In the genomic region with DNA sequence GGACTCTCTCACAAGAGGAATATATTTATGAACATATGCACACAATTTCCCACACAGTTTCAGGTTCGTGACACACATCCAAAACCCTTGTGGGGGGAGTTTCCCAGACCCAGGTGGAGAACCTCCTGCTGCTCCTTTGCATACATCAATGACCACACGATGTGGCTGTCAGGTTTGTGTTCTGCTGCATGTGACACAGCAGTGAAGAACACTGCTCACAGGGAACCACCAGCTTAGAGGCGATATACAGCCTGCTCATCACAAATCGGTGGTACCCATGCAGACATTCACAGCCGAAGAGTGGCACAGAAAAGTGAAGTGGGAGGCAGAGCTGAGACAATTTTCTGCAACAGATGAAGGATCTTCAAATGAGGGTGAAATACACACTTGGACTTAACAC, we compare ENCODE assay signal across 12 cellular contexts.
DNase-seq lines count a peak whose midpoint lies in the region; ATAC-seq, FAIRE-seq and TF ChIP-seq lines count a peak whose summit lies in the region.
"Had no signal": no experiment of that assay in that cellular context is flagged by ENCODE, and none has a peak within 500 bp of the region (broad histone marks: within the 10 kb centered on the region; RNA-seq: fewer than 3 reads in every experiment).

No MANE protein-coding gene starts in this region.

- FAIRE-seq in GM12892 (lab: Jason Lieb, UNC) = no peak
- FAIRE-seq in frontal cortex (lab: Jason Lieb, UNC) = no peak

- no peak overlapping the region for H3K9ac ChIP-seq in colonic mucosa (ENCODE audit: low read depth in 2 of 2, low read length in 2 of 2)

- peak; percentile 48 for TF ChIP-seq POLR2A in GM12892 (IDR thresholded peaks at IDR 0.05; ENCODE audit: low read depth, low read length)

- H3K27me3 ChIP-seq in colonic mucosa = no peaks in the 10 kb centered on the region
- H3K27me3 ChIP-seq: tibial artery had no signal

- H3K36me3 Mint-ChIP-seq in activated naive CD4-positive, alpha-beta T cell treated with anti-CD3 and anti-CD28 coated beads, Interleukin-2, amount 50 U/mL, for 72 hours = peaks cover 0 to 7% of the 10 kb centered on the region in 2 donors

- DNase-seq in GM12892 (ENCODE audit: insufficient read length) (peak; percentile 21), colonic mucosa (no peak), NCI-H1694 treated with DMSO at 0.1 percent for 48 hours (lab: John Stamatoyannopoulos, UW) (no peak), frontal cortex (ENCODE audit: low spot score in 2 of 2) (no peak), HUDEP-2 (lab: John Stamatoyannopoulos, UW; ENCODE audit: unreplicated experiment in 76 of 76) (no peak)
- DNase-seq in activated naive CD4-positive, alpha-beta T cell treated with anti-CD3 and anti-CD28 coated beads, Interleukin-2, amount 50 U/mL, for 72 hours (ENCODE audit: low spot score in 2 of 2) = no peak
- DNase-seq: DND-41, NCI-H1048, tibial artery had no signal

- peak; percentile 87 for ATAC-seq in GM19351 (IDR thresholded peaks at IDR 0.05; ENCODE audit: unreplicated experiment)
- ATAC-seq in HG03064 (IDR thresholded peaks at IDR 0.05; ENCODE audit: low read depth, unreplicated experiment) = peak; percentile 81
- peak; percentile 84 to 95 for ATAC-seq in activated naive CD4-positive, alpha-beta T cell treated with anti-CD3 and anti-CD28 coated beads, Interleukin-2, amount 50 U/mL, for 72 hours

- no peak overlapping the region for H3K4me3 ChIP-seq in colonic mucosa
- H3K4me3 ChIP-seq: tibial artery had no signal

- intact Hi-C loops in colonic mucosa (cut with DNase I) = no loop called here

- H3K27ac Mint-ChIP-seq in activated naive CD4-positive, alpha-beta T cell treated with anti-CD3 and anti-CD28 coated beads, Interleukin-2, amount 50 U/mL, for 72 hours = peak overlapping the region in 1 of 2 donors; percentile 61

- no peak overlapping the region for H3K27ac ChIP-seq in colonic mucosa

- no peak for TF ChIP-seq CTCF in colonic mucosa (IDR thresholded peaks at IDR 0.05)

- no peaks in the 10 kb centered on the region for H3K36me3 ChIP-seq in colonic mucosa
- H3K36me3 ChIP-seq: tibial artery had no signal

- H3K4me1 ChIP-seq in colonic mucosa = no peaks in the 10 kb centered on the region

- no peaks in the 10 kb centered on the region for H3K9me3 Mint-ChIP-seq in activated naive CD4-positive, alpha-beta T cell treated with anti-CD3 and anti-CD28 coated beads, Interleukin-2, amount 50 U/mL, for 72 hours
- H3K9me3 Mint-ChIP-seq: neural crest cell had no signal

- no peaks in the 10 kb centered on the region for H3K9me3 ChIP-seq in colonic mucosa
- H3K9me3 ChIP-seq: tibial artery had no signal
